ENCODE assay signal across 1 cellular context in genomic region chr16:75148311-75149195, GRCh38.
A peak's percentile ranks its signal among the peaks of the same experiment; 100 is the strongest.
TF ChIP-seq lines count a peak whose summit lies in the region.

Gene ZFP1, plus strand, starts transcription at chr16:75148524. Its CDS starts 4,428 bp downstream, at chr16:75152952.

TF ChIP-seq in HepG2, 621 proteins besides CTCF, POLR2A, EP300 and RAD21 (continued from another document and continues in another):
- TF ChIP-seq PLSCR1 (CRISPR knock-in tag; IDR thresholded peaks at IDR 0.05; ENCODE audit: borderline replicate concordance) (no peak), ZFX (CRISPR knock-in tag; IDR thresholded peaks at IDR 0.05; ENCODE audit: low read depth) (peak; percentile 96), KDM5B (CRISPR knock-in tag; IDR thresholded peaks at IDR 0.05; ENCODE audit: borderline replicate concordance) (peak; percentile 95; the same call in 1 of the 2 replicates), MIXL1 (CRISPR knock-in tag; IDR thresholded peaks at IDR 0.05) (0 out of 2 replicates have a peak, but pooled peaks have one; percentile 59), PPARG (CRISPR knock-in tag; conservative IDR thresholded peaks at IDR 0.05) (no peak; the same call in 1 of the 2 replicates), HIVEP1 (CRISPR knock-in tag; IDR thresholded peaks at IDR 0.05) (peak; percentile 88), NR0B2 (CRISPR knock-in tag; IDR thresholded peaks at IDR 0.05) (peak; percentile 76), WIZ (CRISPR knock-in tag; IDR thresholded peaks at IDR 0.05) (peak; percentile 86), ZSCAN31 (CRISPR knock-in tag; IDR thresholded peaks at IDR 0.05; ENCODE audit: low read depth) (peak; percentile 88), HDAC6 (IDR thresholded peaks at IDR 0.05; ENCODE audit: low read depth, low read length) (no peak), NFRKB (IDR thresholded peaks at IDR 0.05) (no peak), ZNF441 (CRISPR knock-in tag; IDR thresholded peaks at IDR 0.05; ENCODE audit: borderline replicate concordance) (peak; percentile 89; the same call in 1 of the 2 replicates), NR2F1 (CRISPR knock-in tag; IDR thresholded peaks at IDR 0.05) (peak; percentile 46 to 55; a peak in 3 of 4 replicates), THAP11 (CRISPR knock-in tag; IDR thresholded peaks at IDR 0.05) (peak; percentile 99), ZNF891 (CRISPR knock-in tag; IDR thresholded peaks at IDR 0.05) (peak; percentile 88), SKI (IDR thresholded peaks at IDR 0.05; ENCODE audit: partially characterized antibody) (peak; percentile 63), ZBTB21 (CRISPR knock-in tag; IDR thresholded peaks at IDR 0.05) (0 out of 2 replicates have a peak, but pooled peaks have one; percentile 26), ZNF44 (CRISPR knock-in tag; IDR thresholded peaks at IDR 0.05) (peak; percentile 97; the same call in 1 of the 2 replicates), SNAPC4 (CRISPR knock-in tag; IDR thresholded peaks at IDR 0.05) (no peak), TAF15 (IDR thresholded peaks at IDR 0.05; ENCODE audit: low read depth, low read length, poor library complexity, severe bottlenecking) (peak; percentile 75), HDAC1 (CRISPR knock-in tag; IDR thresholded peaks at IDR 0.05) (peak; percentile 98), ZNF788 (CRISPR knock-in tag; IDR thresholded peaks at IDR 0.05; ENCODE audit: borderline replicate concordance) (peak; percentile 97), ARHGAP35 (CRISPR knock-in tag; IDR thresholded peaks at IDR 0.05; ENCODE audit: borderline replicate concordance) (peak; percentile 99), ZNF547 (CRISPR knock-in tag; IDR thresholded peaks at IDR 0.05) (peak; percentile 97), KLF15 (CRISPR knock-in tag; IDR thresholded peaks at IDR 0.05; ENCODE audit: borderline replicate concordance) (peak; percentile 78), DRAP1 (CRISPR knock-in tag; IDR thresholded peaks at IDR 0.05) (peak; percentile 39; the same call in 1 of the 2 replicates), ZFP82 (CRISPR knock-in tag; IDR thresholded peaks at IDR 0.05; ENCODE audit: borderline replicate concordance) (peak; percentile 94), SETDB1 (CRISPR knock-in tag; IDR thresholded peaks at IDR 0.05; ENCODE audit: borderline replicate concordance) (no peak), ZBTB39 (CRISPR knock-in tag; IDR thresholded peaks at IDR 0.05) (peak; percentile 70; the same call in 1 of the 2 replicates), ZEB1 (IDR thresholded peaks at IDR 0.05; ENCODE audit: insufficient replicate concordance, low read depth) (no peak), ZNF33B (CRISPR knock-in tag; IDR thresholded peaks at IDR 0.05) (peak; percentile 99), ZBTB40 (IDR thresholded peaks at IDR 0.05) (no peak), ZBTB40 (CRISPR knock-in tag; IDR thresholded peaks at IDR 0.05) (peak; percentile 77), ARID2 (CRISPR knock-in tag; IDR thresholded peaks at IDR 0.05; ENCODE audit: borderline replicate concordance) (0 out of 2 replicates have a peak, but pooled peaks have one; percentile 52), ZNF576 (CRISPR knock-in tag; IDR thresholded peaks at IDR 0.05) (0 out of 2 replicates have a peak, but pooled peaks have one; percentile 72), ZMAT5 (CRISPR knock-in tag; IDR thresholded peaks at IDR 0.05; ENCODE audit: borderline replicate concordance, low read depth) (no peak), PRDM15 (CRISPR knock-in tag; IDR thresholded peaks at IDR 0.05) (no peak)
